ENCODE assay signal across 18 cellular contexts in genomic region chr18:57230861-57231260, GRCh38.
A peak's percentile ranks its signal among the peaks of the same experiment; 100 is the strongest.
DNase-seq lines count a peak whose midpoint lies in the region; ATAC-seq and TF ChIP-seq lines count a peak whose summit lies in the region.
"Had no signal": no experiment of that assay in that cellular context is flagged by ENCODE, and none has a peak within 500 bp of the region (broad histone marks: within the 10 kb centered on the region; RNA-seq: fewer than 3 reads in every experiment).

No MANE protein-coding gene starts in this region.

- no peak overlapping the region; the same call in 1 of the 2 replicates for H3K27ac Mint-ChIP-seq in GM23338
- H3K27ac Mint-ChIP-seq in CD8-positive, alpha-beta memory T cell: no peak overlapping the region
- H3K27ac Mint-ChIP-seq: CD4-positive, alpha-beta T cell had no signal

- no peaks in the 10 kb centered on the region for H3K79me2 ChIP-seq in GM23338 (replicated peaks; ENCODE audit: insufficient read depth)
- H3K79me2 ChIP-seq in parathyroid adenoma: no peaks in the 10 kb centered on the region

- H3K27me3 Mint-ChIP-seq in GM23338 (ENCODE audit: insufficient read depth, low read depth, poor library complexity): peaks cover 6% of the 10 kb centered on the region
- peaks cover 6 to 8% of the 10 kb centered on the region in 2 donors for H3K27me3 Mint-ChIP-seq in CD8-positive, alpha-beta memory T cell
- H3K27me3 Mint-ChIP-seq: CD4-positive, alpha-beta T cell had no signal

- H3K9me3 ChIP-seq in RWPE2 (ENCODE audit: severe bottlenecking): no peaks in the 10 kb centered on the region
- no peaks in the 10 kb centered on the region for H3K9me3 ChIP-seq in parathyroid adenoma (ENCODE audit: control insufficient read depth, low read length)
- H3K9me3 ChIP-seq in CD8-positive, alpha-beta memory T cell (ENCODE audit: low read length): no peaks in the 10 kb centered on the region
- H3K9me3 ChIP-seq in aorta (ENCODE audit: control insufficient read depth, low read length): no peaks in the 10 kb centered on the region
- H3K9me3 ChIP-seq: A549, Peyer's patch had no signal

- no peaks in the 10 kb centered on the region for H3K27me3 ChIP-seq in GM23338 (ENCODE audit: insufficient read depth)
- no peaks in the 10 kb centered on the region for H3K27me3 ChIP-seq in RWPE2 (ENCODE audit: insufficient read depth, poor library complexity, severe bottlenecking)
- H3K27me3 ChIP-seq in foreskin keratinocyte: no peaks in the 10 kb centered on the region
- H3K27me3 ChIP-seq in parathyroid adenoma (ENCODE audit: control insufficient read depth, insufficient read depth, low read length): no peaks in the 10 kb centered on the region
- no peaks in the 10 kb centered on the region for H3K27me3 ChIP-seq in CD8-positive, alpha-beta memory T cell (ENCODE audit: insufficient read depth, low read length, poor library complexity, severe bottlenecking)
- H3K27me3 ChIP-seq in aorta (ENCODE audit: control insufficient read depth in 1 of 2, insufficient read depth in 2 of 2, low read length in 1 of 2): no peaks in the 10 kb centered on the region
- H3K27me3 ChIP-seq: Peyer's patch had no signal

- CTCF ChIA-PET in CD8-positive, alpha-beta memory T cell (lab: Charles Lee): no interaction called here

- H3K27ac ChIP-seq in GM23338 (ENCODE audit: low read depth) (no peak overlapping the region), RWPE2 (ENCODE audit: poor library complexity, severe bottlenecking) (no peak overlapping the region), foreskin keratinocyte (no peak overlapping the region), parathyroid adenoma (no peak overlapping the region), aorta (ENCODE audit: low read depth in 1 of 2, low read length in 2 of 2) (no peak overlapping the region)
- H3K27ac ChIP-seq in CD8-positive, alpha-beta memory T cell (ENCODE audit: low read depth, low read length): no peak overlapping the region
- H3K27ac ChIP-seq: A549, GM23248, Peyer's patch, SK-N-MC had no signal

- peaks cover 10% of the 10 kb centered on the region; the same call in 2 of the 3 replicates for H3K4me1 Mint-ChIP-seq in GM23338
- H3K4me1 Mint-ChIP-seq in CD8-positive, alpha-beta memory T cell: no peaks in the 10 kb centered on the region

- ATAC-seq in GM23338 (peak; percentile 43; the same call in 2 of the 3 replicates), RWPE2 (ENCODE audit: low read depth) (0 out of 3 replicates have a peak, but pooled peaks have one; percentile 45), foreskin keratinocyte (peak; percentile 27), aorta (ENCODE audit: low FRiP score) (no peak)
- ATAC-seq: A549, HCT116 had no signal

- no peak overlapping the region for H3K9ac ChIP-seq in parathyroid adenoma
- H3K9ac ChIP-seq: GM23248 had no signal

- H3K9me2 ChIP-seq in GM23338 (ENCODE audit: insufficient read depth): peaks cover 5% of the 10 kb centered on the region; the same call in 1 of the 2 replicates

- no peak overlapping the region for H3K4me3 Mint-ChIP-seq in GM23338
- no peak overlapping the region for H3K4me3 Mint-ChIP-seq in CD8-positive, alpha-beta memory T cell
- H3K4me3 Mint-ChIP-seq: CD4-positive, alpha-beta T cell had no signal

- H3K9me3 Mint-ChIP-seq in GM23338: peaks cover 6% of the 10 kb centered on the region; the same call in 2 of the 3 replicates
- H3K9me3 Mint-ChIP-seq in CD8-positive, alpha-beta memory T cell: peaks cover 0 to 11% (median 2%) of the 10 kb centered on the region in 5 donors

- H3K4me1 ChIP-seq in GM23338 (ENCODE audit: insufficient read depth): peaks cover 4% of the 10 kb centered on the region; the same call in 1 of the 2 replicates
- no peaks in the 10 kb centered on the region for H3K4me1 ChIP-seq in RWPE2 (ENCODE audit: insufficient read depth, poor library complexity, severe bottlenecking)
- no peaks in the 10 kb centered on the region for H3K4me1 ChIP-seq in foreskin keratinocyte
- H3K4me1 ChIP-seq in parathyroid adenoma: no peaks in the 10 kb centered on the region
- no peaks in the 10 kb centered on the region for H3K4me1 ChIP-seq in CD8-positive, alpha-beta memory T cell (ENCODE audit: insufficient read depth, low read length)
- no peaks in the 10 kb centered on the region for H3K4me1 ChIP-seq in aorta (ENCODE audit: control insufficient read depth in 1 of 2, insufficient read depth in 2 of 2, low read length in 2 of 2)
- H3K4me1 ChIP-seq: A549, Peyer's patch had no signal

- DNase-seq in GM23338 (ENCODE audit: low spot score) (peak; percentile 10), RWPE2 (ENCODE audit: low spot score) (no peak), foreskin keratinocyte (peak in 1 of 2 donors; percentile 29), aorta (no peak), NCI-H510A (lab: John Stamatoyannopoulos, UW) (no peak)
- DNase-seq in CD8-positive, alpha-beta memory T cell: no peak
- DNase-seq: CD4-positive, alpha-beta T cell; GM23248; NCI-H1417 treated with DMSO at 0.1 percent for 48 hours; NCI-H187 treated with DMSO at 0.1 percent for 48 hours; NCI-H2227 treated with DMSO at 0.1 percent for 48 hours; NCI-H524; Peyer's patch; SHP77 had no signal

- TF ChIP-seq CTCF in GM23338 (conservative IDR thresholded peaks at IDR 0.05; ENCODE audit: low read depth in 2 of 2) (no peak), RWPE2 (IDR thresholded peaks at IDR 0.05; ENCODE audit: poor library complexity, severe bottlenecking) (no peak), foreskin keratinocyte (conservative IDR thresholded peaks at IDR 0.05) (no peak), parathyroid adenoma (IDR thresholded peaks at IDR 0.05) (no peak)

- no peak overlapping the region for H3K4me3 ChIP-seq in GM23338
- no peak overlapping the region for H3K4me3 ChIP-seq in RWPE2 (ENCODE audit: severe bottlenecking)
- no peak overlapping the region for H3K4me3 ChIP-seq in parathyroid adenoma (ENCODE audit: low read depth, low read length)
- no peak overlapping the region for H3K4me3 ChIP-seq in CD8-positive, alpha-beta memory T cell (ENCODE audit: low read length)
- no peak overlapping the region for H3K4me3 ChIP-seq in aorta (ENCODE audit: low read length in 2 of 2)
- H3K4me3 ChIP-seq: A549, GM23248, Peyer's patch, SK-N-MC had no signal

- POLR2A ChIA-PET in CD8-positive, alpha-beta memory T cell (lab: Charles Lee): no interaction called here

- no peaks in the 10 kb centered on the region; the same call in 2 of the 3 replicates for H3K36me3 Mint-ChIP-seq in GM23338 (ENCODE audit: low read depth)
- H3K36me3 Mint-ChIP-seq in CD8-positive, alpha-beta memory T cell: no peaks in the 10 kb centered on the region

- intact Hi-C loops in aorta (cut with DNase I): no loop called here

- H3K36me3 ChIP-seq in GM23338 (ENCODE audit: insufficient read depth) (no peaks in the 10 kb centered on the region), RWPE2 (ENCODE audit: low read depth) (no peaks in the 10 kb centered on the region), parathyroid adenoma (ENCODE audit: control insufficient read depth, insufficient read depth, low read length) (no peaks in the 10 kb centered on the region), aorta (ENCODE audit: control insufficient read depth in 1 of 2, insufficient read depth in 2 of 2, low read length in 1 of 2) (no peaks in the 10 kb centered on the region)
- no peaks in the 10 kb centered on the region for H3K36me3 ChIP-seq in CD8-positive, alpha-beta memory T cell (ENCODE audit: insufficient read depth, low read length)
- H3K36me3 ChIP-seq: Peyer's patch had no signal

- peak overlapping the region; percentile 44; the same call in 1 of the 2 replicates for H2AFZ ChIP-seq in GM23338
- H2AFZ ChIP-seq in parathyroid adenoma: peak overlapping the region; percentile 17
- H2AFZ ChIP-seq: GM23248 had no signal

- no peaks in the 10 kb centered on the region for H4K20me1 ChIP-seq in GM23338 (replicated peaks; ENCODE audit: insufficient read depth)

- H3K4me2 ChIP-seq in GM23338 (no peak overlapping the region), parathyroid adenoma (ENCODE audit: low read length) (no peak overlapping the region)
- H3K4me2 ChIP-seq: A549 had no signal

- H3F3A ChIP-seq in GM23338 (replicated peaks; ENCODE audit: low read depth): no peaks in the 10 kb centered on the region

- 36 to 46% methylated on average over 1 of the region's 1 CpG for WGBS in aorta, 2 donors

TF ChIP-seq in GM23338, 12 proteins besides CTCF, POLR2A, EP300 and RAD21 (continues in another document):
- no peak for TF ChIP-seq POLR2AphosphoS5 (IDR thresholded peaks at IDR 0.05; ENCODE audit: low read depth)
- TF ChIP-seq NANOG (IDR thresholded peaks at IDR 0.05; ENCODE audit: borderline replicate concordance): no peak
